ENCODE assay signal across 1 cellular context in genomic region chr1:54284781-54285563, GRCh38.
TF ChIP-seq lines count a peak whose summit lies in the region.

No MANE protein-coding gene starts in this region.

TF ChIP-seq in K562, 482 proteins besides CTCF, POLR2A, EP300 and RAD21 (continued from another document):
- peak; percentile 78; the same call in 1 of the 2 replicates for TF ChIP-seq ZBTB5 (IDR thresholded peaks at IDR 0.05)
- 0 out of 4 replicates have a peak, but pooled peaks of 1 of the 2 experiments have one; percentile 22 for TF ChIP-seq HDAC1 (IDR thresholded peaks at IDR 0.05)
- no peak for TF ChIP-seq YY1 (IDR thresholded peaks at IDR 0.05; ENCODE audit: borderline replicate concordance in 1 of 3, control insufficient read depth in 1 of 3, extremely low read depth in 1 of 3, insufficient read depth in 3 of 3, insufficient read length in 1 of 3, insufficient replicate concordance in 2 of 3, low read depth in 1 of 3, low read length in 2 of 3)
